In genomic region chr9:37421914-37422288, GRCh38 we compare ENCODE assay signal across 8 cellular contexts. TPM values are rescaled to one million over a fixed set of nuclear protein-coding genes. Genes with fewer than 3 reads are reported as not detected.
A peak's percentile ranks its signal among the peaks of the same experiment; 100 is the strongest.
DNase-seq lines count a peak whose midpoint lies in the region; ATAC-seq lines count a peak whose summit lies in the region.

No MANE protein-coding gene starts in this region.

- no peaks in the 10 kb centered on the region for H3K9me3 ChIP-seq in adipocyte (ENCODE audit: control insufficient read depth, low read length)

- in situ Hi-C loops in KBM-7 (cut with MboI; ENCODE audit: low pct_unique_long_range_greater_than_20kb, low sequenced_read_pairs) = no loop called here

- H3K4me1 Mint-ChIP-seq in activated T-cell treated with anti-CD3 and anti-CD28 coated beads, Interleukin-2, amount 50 U/mL, for 4 hours (ENCODE audit: low read depth) = peaks cover 26% of the 10 kb centered on the region
- peaks cover 23 to 25% of the 10 kb centered on the region in 2 donors for H3K4me1 Mint-ChIP-seq in immature natural killer cell

- no peaks in the 10 kb centered on the region for H3K9me3 Mint-ChIP-seq in activated T-cell treated with anti-CD3 and anti-CD28 coated beads, Interleukin-2, amount 50 U/mL, for 4 hours
- H3K9me3 Mint-ChIP-seq in immature natural killer cell = no peaks in the 10 kb centered on the region

- no peaks in the 10 kb centered on the region for H3K27me3 ChIP-seq in adipocyte (replicated peaks; ENCODE audit: control insufficient read depth, insufficient read depth, low read length)

- H3K4me1 ChIP-seq in adipocyte (ENCODE audit: control insufficient read depth, insufficient read depth, low read length) = peaks cover 30% of the 10 kb centered on the region

- H3K4me3 Mint-ChIP-seq in activated T-cell treated with anti-CD3 and anti-CD28 coated beads, Interleukin-2, amount 50 U/mL, for 4 hours = peak overlapping the region; percentile 96
- peak overlapping the region; percentile 90 to 97 (median 94) for H3K4me3 Mint-ChIP-seq in immature natural killer cell

- DNase-seq in activated T-cell treated with anti-CD3 and anti-CD28 coated beads, Interleukin-2, amount 50 U/mL, for 4 hours = no peak
- DNase-seq in activated T-cell treated with anti-CD3 and anti-CD28 coated beads for 4 hours = no peak
- no peak for DNase-seq in adipocyte (ENCODE audit: low read depth)
- no peak for DNase-seq in immature natural killer cell
- DNase-seq in substantia nigra (lab: John Stamatoyannopoulos, UW) = peak in 5 of 49 donors; percentile 38 to 67 (median 54)
- no peak for DNase-seq in KBM-7
- no peak for DNase-seq in stimulated activated CD4-positive, alpha-beta T cell treated with anti-CD3 and anti-CD28 coated beads, Interleukin-4, amount 100 ng/mL, for 1 hour

- peak overlapping the region; percentile 89 to 95 (median 92) for H3K27ac Mint-ChIP-seq in immature natural killer cell

- peak overlapping the region; percentile 92 for H3K27ac ChIP-seq in substantia nigra (ENCODE audit: low read depth, low read length, poor library complexity, severe bottlenecking)

- peak overlapping the region; percentile 97 for H3K4me3 ChIP-seq in adipocyte (ENCODE audit: low read length)

- peak; percentile 5 to 9 for ATAC-seq in activated T-cell treated with anti-CD3 and anti-CD28 coated beads, Interleukin-2, amount 50 U/mL, for 4 hours
- no peak for ATAC-seq in GM19328 (IDR thresholded peaks at IDR 0.05; ENCODE audit: unreplicated experiment)

- peaks cover 13% of the 10 kb centered on the region for H3K36me3 ChIP-seq in adipocyte (ENCODE audit: control insufficient read depth, insufficient read depth, low read length, severe bottlenecking)

- no peaks in the 10 kb centered on the region for H3K27me3 Mint-ChIP-seq in activated T-cell treated with anti-CD3 and anti-CD28 coated beads, Interleukin-2, amount 50 U/mL, for 4 hours (ENCODE audit: low read depth)
- H3K27me3 Mint-ChIP-seq in immature natural killer cell (ENCODE audit: low read depth in 3 of 3) = peaks cover 0 to 6% (median 1%) of the 10 kb centered on the region in 3 donors

- peaks cover 11% of the 10 kb centered on the region for H3K36me3 Mint-ChIP-seq in activated T-cell treated with anti-CD3 and anti-CD28 coated beads, Interleukin-2, amount 50 U/mL, for 4 hours (ENCODE audit: insufficient read depth)
- H3K36me3 Mint-ChIP-seq in immature natural killer cell = peaks cover 0 to 4% (median 0%) of the 10 kb centered on the region in 3 donors

- H3K9ac ChIP-seq in adipocyte (ENCODE audit: low read length) = peak overlapping the region; percentile 99

RNA-seq across cellular contexts. Expression of gene GRHPR, which starts 0.6 kb away (rescaled TPM):
- 10 to 100 TPM; 52.8 to 79.1 (median 64.4) TPM for total RNA-seq in activated T-cell treated with anti-CD3 and anti-CD28 coated beads, Interleukin-2, amount 50 U/mL, for 4 hours
- 100 to 1,000 TPM in 1 of 3 donors, 10 to 100 TPM in 2; 78.3 to 141 (median 84.9) TPM for polyA plus RNA-seq in immature natural killer cell

RNA-seq across cellular contexts. Expression of gene ZBTB5, which starts 43.3 kb away (rescaled TPM):
- total RNA-seq in activated T-cell treated with anti-CD3 and anti-CD28 coated beads, Interleukin-2, amount 50 U/mL, for 4 hours = 1 to 10 TPM; 3.9 to 5.2 (median 5.2) TPM
- polyA plus RNA-seq in immature natural killer cell = 1 to 10 TPM in 1 of 3 donors, under 1 TPM in 1, not detected in 1; 0.72 to 1.2 TPM
